In genomic region chr19:58513213-58513693, GRCh38 we compare ENCODE assay signal across 8 cellular contexts.
DNase-seq lines count a peak whose midpoint lies in the region; ATAC-seq and TF ChIP-seq lines count a peak whose summit lies in the region.

No MANE protein-coding gene starts in this region.

- H3K9me3 ChIP-seq in HUES6 (ENCODE audit: control insufficient read depth, insufficient read depth, low read depth, low read length) (0 out of 2 replicates have a peak, but pooled peaks cover 2% of the 10 kb centered on the region), neutrophil (no peaks in the 10 kb centered on the region)

- H3K36me3 ChIP-seq in HUES6 (ENCODE audit: control insufficient read depth, insufficient read depth, low read length) (peaks cover 16% of the 10 kb centered on the region), neutrophil (peaks cover 32% of the 10 kb centered on the region)

- H3K4me3 ChIP-seq in HUES6 (ENCODE audit: low read depth, low read length) (no peak overlapping the region), neutrophil (ENCODE audit: low read depth in 1 of 2, low read length in 1 of 2) (no peak overlapping the region)

- H3K27me3 ChIP-seq in HUES6 (ENCODE audit: control insufficient read depth, insufficient read depth, low read length) (no peaks in the 10 kb centered on the region), neutrophil (no peaks in the 10 kb centered on the region)

- no peak overlapping the region for H3K9ac ChIP-seq in HUES6 (ENCODE audit: low read length)

- no peak for TF ChIP-seq CTCF in C4-2B (conservative IDR thresholded peaks at IDR 0.05)
- no peak for TF ChIP-seq CTCF in neutrophil (IDR thresholded peaks at IDR 0.05)

- peaks cover 25% of the 10 kb centered on the region for H3K4me1 ChIP-seq in HUES6 (ENCODE audit: control insufficient read depth, insufficient read depth, low read length)
- H3K4me1 ChIP-seq in neutrophil (ENCODE audit: control insufficient read depth in 1 of 2, insufficient read depth in 1 of 2, low read depth in 1 of 2, low read length in 1 of 2) = peaks cover 15 to 25% of the 10 kb centered on the region in 2 experiments

- DNase-seq in foreskin melanocyte (no peak), NCI-H446 (lab: John Stamatoyannopoulos, UW) (no peak)

- ATAC-seq in GM21447 (IDR thresholded peaks at IDR 0.05; ENCODE audit: unreplicated experiment) (no peak), HG03457 (IDR thresholded peaks at IDR 0.05; ENCODE audit: unreplicated experiment) (no peak)

- H3K27ac ChIP-seq in C4-2B (peak overlapping the region; percentile 90), HUES6 (ENCODE audit: low read depth, low read length) (peak overlapping the region; percentile 46; the same call in 1 of the 2 replicates), cingulate gyrus (ENCODE audit: low read depth, low read length) (peak overlapping the region; percentile 41), neutrophil (peak overlapping the region; percentile 57)
